ENCODE assay signal across 8 cellular contexts in the genomic region with DNA sequence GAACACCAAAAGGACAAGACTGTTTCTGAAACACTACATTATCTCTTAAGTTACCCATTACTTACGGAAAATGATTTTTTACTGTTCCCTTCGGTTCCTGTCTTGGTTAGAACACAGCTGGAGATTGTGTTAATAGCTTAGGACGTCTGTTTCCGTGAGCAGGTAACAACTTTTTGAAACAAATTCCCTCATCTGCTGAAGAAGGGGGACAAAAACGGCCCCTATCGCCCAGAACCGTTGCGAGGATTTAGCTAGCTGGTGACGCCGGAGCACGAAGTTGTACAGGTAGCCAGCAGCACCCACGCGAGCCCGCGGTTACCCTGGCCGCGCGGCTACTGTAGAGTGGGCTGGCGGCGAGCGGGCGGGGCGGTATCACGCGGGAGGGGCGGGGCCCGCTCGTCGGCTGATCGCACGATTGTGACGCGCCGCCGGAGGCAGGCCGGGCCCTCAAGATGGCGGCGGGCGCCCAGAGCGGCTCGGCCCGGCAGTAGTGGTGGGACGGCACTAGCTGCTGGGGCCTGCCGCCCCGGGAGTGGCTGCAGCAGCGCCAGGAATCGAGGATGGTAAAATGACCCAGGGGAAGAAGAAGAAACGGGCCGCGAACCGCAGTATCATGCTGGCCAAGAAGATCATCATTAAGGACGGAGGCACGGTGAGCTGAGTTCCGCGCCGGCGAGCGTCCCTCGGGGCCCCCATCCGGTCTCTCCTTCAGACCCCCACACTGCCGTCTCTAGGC.
DNase-seq lines count a peak whose midpoint lies in the region; ATAC-seq and TF ChIP-seq lines count a peak whose summit lies in the region.

No MANE protein-coding gene starts in this region.

- no peaks in the 10 kb centered on the region for H3K79me1 ChIP-seq in H9 (ENCODE audit: insufficient read depth, low read depth, low read length, poor library complexity, severe bottlenecking)

- H3K23me2 ChIP-seq in H9 (ENCODE audit: insufficient read length, low read depth, low read length, poor library complexity, severe bottlenecking), result peaks cover 5% of the 10 kb centered on the region

- no peaks in the 10 kb centered on the region for H3K9me2 ChIP-seq in Loucy (replicated peaks; ENCODE audit: low read depth, low read length)

- H2AFZ ChIP-seq in H9 (ENCODE audit: low read length), result no peak overlapping the region
- H2AFZ ChIP-seq in Loucy (ENCODE audit: low read length), result peak overlapping the region; percentile 98

- peak overlapping the region; percentile 99 to 100 (median 100) for H3K27ac Mint-ChIP-seq in H9

- H3K9me3 ChIP-seq in H9 (ENCODE audit: control insufficient read depth, low read depth, low read length), result no peaks in the 10 kb centered on the region
- no peaks in the 10 kb centered on the region for H3K9me3 ChIP-seq in Loucy (ENCODE audit: insufficient read depth, low read depth, low read length)
- no peaks in the 10 kb centered on the region for H3K9me3 ChIP-seq in SJCRH30 (replicated peaks)
- H3K9me3 ChIP-seq in gastroesophageal sphincter, result no peaks in the 10 kb centered on the region

- no peak overlapping the region for H3T11ph ChIP-seq in H9 (ENCODE audit: low read length)

- no peak overlapping the region for H4K91ac ChIP-seq in H9 (ENCODE audit: insufficient read length, low read depth, low read length)

- H3K27ac ChIP-seq in H9 (ENCODE audit: insufficient read length, low read depth, low read length) (peak overlapping the region; percentile 87), SJCRH30 (peak overlapping the region; percentile 87), gastroesophageal sphincter (peak overlapping the region; percentile 89 to 99 (median 94))

- H4K5ac ChIP-seq in H9 (ENCODE audit: insufficient read length, low read depth, low read length), result peak overlapping the region; percentile 72

- no CpG with 5 or more reads among the region's 61 CpGs for WGBS in H9 (ENCODE audit: extremely low coverage, insufficient read length, low lambda C conversion rate)
- 3% methylated on average over 4 of the region's 61 CpGs; no CpG with 5 or more reads in 1 of the 2 donors for WGBS in gastroesophageal sphincter (ENCODE audit: low coverage in 1 of 2), 2 donors

- peaks cover 2 to 9% (median 6%) of the 10 kb centered on the region in 3 experiments for H3K36me3 Mint-ChIP-seq in H9 (ENCODE audit: insufficient read depth in 1 of 3, low read depth in 3 of 3)

- no peak overlapping the region for H2BK20ac ChIP-seq in H9 (ENCODE audit: low read depth, low read length, poor library complexity, severe bottlenecking)

- peaks cover 18 to 34% of the 10 kb centered on the region in 2 experiments for H3K4me1 Mint-ChIP-seq in H9

- DNase-seq in GDM1 (lab: John Stamatoyannopoulos, UW), result peak; percentile 87
- peak; percentile 77 for DNase-seq in H9
- peak; percentile 82 to 88 for DNase-seq in SJCRH30
- DNase-seq in activated naive CD4-positive, alpha-beta T cell treated with Interleukin-2 at 50 U/mL for 16 hours, result peak; percentile 90
- DNase-seq in nucleus accumbens (lab: John Stamatoyannopoulos, UW), result peak in 55 of 56 donors; percentile 52 to 92 (median 82)
- peak; percentile 86 for DNase-seq in superior temporal gyrus (ENCODE audit: extremely low spot score)

- peak overlapping the region; percentile 99 for H3K14ac ChIP-seq in H9 (ENCODE audit: insufficient read depth, low read length)

- peak overlapping the region; percentile 95 for H2BK5ac ChIP-seq in H9 (ENCODE audit: insufficient read length, low read length)

- TF ChIP-seq POLR2A in gastroesophageal sphincter (IDR thresholded peaks at IDR 0.05), result peak; percentile 83 to 91

- H3K56ac ChIP-seq in H9 (ENCODE audit: insufficient read length, low read depth, low read length), result no peak overlapping the region

- no peak overlapping the region for H3K23ac ChIP-seq in H9 (ENCODE audit: insufficient read length, low read depth, low read length)

- peak overlapping the region; percentile 74 for H2BK120ac ChIP-seq in H9 (ENCODE audit: low read depth, low read length, poor library complexity, severe bottlenecking)

- H3K27me3 Mint-ChIP-seq in H9 (ENCODE audit: low read depth), result no peaks in the 10 kb centered on the region

- H3K4ac ChIP-seq in H9 (ENCODE audit: low read depth, low read length), result no peak overlapping the region; the same call in 1 of the 2 replicates

- H3K4me3 ChIP-seq in Loucy (ENCODE audit: low read length, poor library complexity, severe bottlenecking), result peak overlapping the region; percentile 100
- H3K4me3 ChIP-seq in SJCRH30, result peak overlapping the region; percentile 82
- peak overlapping the region; percentile 72 to 76 for H3K4me3 ChIP-seq in gastroesophageal sphincter

- H2BK15ac ChIP-seq in H9 (ENCODE audit: low read depth, low read length), result no peak overlapping the region

- H4K20me1 ChIP-seq in H9 (ENCODE audit: control insufficient read depth, insufficient read depth, insufficient read length) (no peaks in the 10 kb centered on the region), Loucy (ENCODE audit: insufficient read depth, low read length, poor library complexity, severe bottlenecking) (peaks cover 42% of the 10 kb centered on the region)

- peak overlapping the region; percentile 99 for H3K18ac ChIP-seq in H9 (ENCODE audit: insufficient read length, low read depth, low read length)

- H4K8ac ChIP-seq in H9 (replicated peaks; ENCODE audit: insufficient read length, low read depth, low read length), result no peak overlapping the region

- H2AK5ac ChIP-seq in H9 (ENCODE audit: insufficient read length, low read length), result no peak overlapping the region

- H2BK12ac ChIP-seq in H9 (ENCODE audit: insufficient read length, low read depth, low read length), result no peak overlapping the region

- TF ChIP-seq EP300 in gastroesophageal sphincter (IDR thresholded peaks at IDR 0.05), result no peak

- no peak for TF ChIP-seq CTCF in H9 (conservative IDR thresholded peaks at IDR 0.05)
- TF ChIP-seq CTCF in Loucy (conservative IDR thresholded peaks at IDR 0.05; ENCODE audit: low read length), result no peak
- TF ChIP-seq CTCF in gastroesophageal sphincter (IDR thresholded peaks at IDR 0.05), result no peak

- H3K4me1 ChIP-seq in H9 (ENCODE audit: insufficient read depth, low read length) (no peaks in the 10 kb centered on the region; the same call in none of the 2 replicates), Loucy (ENCODE audit: insufficient read depth, low read length, poor library complexity, severe bottlenecking) (peaks cover 51% of the 10 kb centered on the region), SJCRH30 (peaks cover 5% of the 10 kb centered on the region), gastroesophageal sphincter (peaks cover 0 to 57% (median 3%) of the 10 kb centered on the region in 3 donors)

- H3K27me3 ChIP-seq in H9 (ENCODE audit: insufficient read depth, low read length), result no peaks in the 10 kb centered on the region
- H3K27me3 ChIP-seq in Loucy (ENCODE audit: insufficient read depth, low read length, poor library complexity, severe bottlenecking), result no peaks in the 10 kb centered on the region
- H3K27me3 ChIP-seq in SJCRH30, result no peaks in the 10 kb centered on the region
- H3K27me3 ChIP-seq in gastroesophageal sphincter, result no peaks in the 10 kb centered on the region

- H3K9ac ChIP-seq in H9 (ENCODE audit: extremely low read depth, insufficient read length, low read length), result peak overlapping the region; percentile 98
- H3K9ac ChIP-seq in Loucy (ENCODE audit: low read depth, low read length, poor library complexity, severe bottlenecking), result peak overlapping the region; percentile 97

- H3K79me2 ChIP-seq in H9 (ENCODE audit: insufficient read depth, low read length), result peaks cover 29% of the 10 kb centered on the region; the same call in 1 of the 2 replicates
- peaks cover 71% of the 10 kb centered on the region for H3K79me2 ChIP-seq in Loucy (ENCODE audit: insufficient read depth, low read length)

- 0 out of 2 replicates have a peak, but pooled peaks cover 4% of the 10 kb centered on the region for H3F3A ChIP-seq in Loucy (ENCODE audit: low read depth)

- peak overlapping the region; percentile 90 for H3K4me2 ChIP-seq in H9 (ENCODE audit: insufficient read depth, insufficient read length, low read length)
- H3K4me2 ChIP-seq in Loucy (ENCODE audit: low read depth, low read length, poor library complexity, severe bottlenecking), result peak overlapping the region; percentile 99

- peak; percentile 98 for ATAC-seq in gastroesophageal sphincter

- H3K4me3 Mint-ChIP-seq in H9, result peak overlapping the region; percentile 88 to 98

- H3K9me3 Mint-ChIP-seq in H9, result no peaks in the 10 kb centered on the region; a peak in 1 of 5 replicates

- H3K36me3 ChIP-seq in Loucy (ENCODE audit: insufficient read depth, low read length) (no peaks in the 10 kb centered on the region), SJCRH30 (no peaks in the 10 kb centered on the region), gastroesophageal sphincter (no peaks in the 10 kb centered on the region)

Comparison
In these comparisons a context has a peak if more than half of its experiments do, and no peak if none do; other contexts are left out.
1. Peak in every context shown above with its lines: DNase-seq, ATAC-seq, H3K4me3 ChIP-seq and H3K27ac ChIP-seq.